27 cellular contexts compared by ENCODE assay signal in genomic region chr5:79075646-79076426, GRCh38. TPM values are rescaled to one million over a fixed set of nuclear protein-coding genes. Genes with fewer than 3 reads are reported as not detected.
DNase-seq lines count a peak whose midpoint lies in the region; ATAC-seq and TF ChIP-seq lines count a peak whose summit lies in the region.
"Had no signal": no experiment of that assay in that cellular context is flagged by ENCODE, and none has a peak within 500 bp of the region (broad histone marks: within the 10 kb centered on the region; RNA-seq: fewer than 3 reads in every experiment).

No MANE protein-coding gene starts in this region.

- DNase-seq in GM12864 (ENCODE audit: low read depth) (no peak), NCI-H446 treated with DMSO at 0.1 percent for 48 hours (lab: John Stamatoyannopoulos, UW) (peak; percentile 57), epithelial cell of proximal tubule (ENCODE audit: low read depth) (no peak), right lobe of liver (peak; percentile 33 to 77 (median 65)), NCI-H1105 treated with DMSO at 0.1 percent for 48 hours (lab: John Stamatoyannopoulos, UW) (no peak), left colon (no peak), NCI-H1417 treated with DMSO at 0.1 percent for 48 hours (lab: John Stamatoyannopoulos, UW) (no peak)
- DNase-seq: activated CD4-positive, alpha-beta T cell treated with anti-CD3 and anti-CD28 coated beads, Interleukin-2, amount 50 U/mL, for 48 hours; activated effector memory CD4-positive, alpha-beta T cell treated with anti-CD3 and anti-CD28 coated beads, Interleukin-2, amount 50 U/mL, for 16 hours; CD4-positive, alpha-beta T cell; HCEC 1CT; hypothalamus; naive thymus-derived CD8-positive, alpha-beta T cell; NCI-H1417; NCI-H2171; NCI-H748 treated with DMSO at 0.1 percent for 48 hours; pancreas; stimulated activated CD4-positive, alpha-beta T cell treated with anti-CD3 and anti-CD28 coated beads, Interleukin-4, amount 100 ng/mL, for 4 hours; stomach; T-helper 17 cell; transverse colon had no signal

- H3K27me3 ChIP-seq in right lobe of liver = no peaks in the 10 kb centered on the region
- H3K27me3 ChIP-seq: breast epithelium, pancreas, stomach, transverse colon had no signal

- H3K4me1 ChIP-seq in right lobe of liver = peaks cover 0 to 89% (median 35%) of the 10 kb centered on the region in 4 donors
- H3K4me1 ChIP-seq: breast epithelium, pancreas, transverse colon had no signal

- intact Hi-C loops in right lobe of liver (cut with DNase I) = no loop called here
- intact Hi-C loops in left colon (cut with DNase I, micrococcal nuclease) = no loop called here

- ATAC-seq in right lobe of liver = peak; percentile 60 to 76 (median 67)
- no peak for ATAC-seq in left colon
- no peak for ATAC-seq in HG02610 (IDR thresholded peaks at IDR 0.05; ENCODE audit: unreplicated experiment)
- ATAC-seq: naive thymus-derived CD8-positive, alpha-beta T cell; Panc1; pancreas; T-helper 17 cell had no signal

- 21% methylated on average over 9 of the region's 11 CpGs for WGBS in right lobe of liver (ENCODE audit: insufficient coverage, low coverage, low lambda C conversion rate, missing lambda C conversion rate)

- TF ChIP-seq CTCF in GM12864 (IDR thresholded peaks at IDR 0.05; ENCODE audit: low read depth, low read length, missing control alignments) (peak; percentile 26), epithelial cell of proximal tubule (conservative IDR thresholded peaks at IDR 0.05; ENCODE audit: low read depth, low read length) (peak; percentile 37), right lobe of liver (IDR thresholded peaks at IDR 0.05) (no peak)

- peaks cover 0 to 18% (median 1%) of the 10 kb centered on the region in 4 donors for H3K36me3 ChIP-seq in right lobe of liver
- H3K36me3 ChIP-seq: breast epithelium, pancreas, transverse colon had no signal

- TF ChIP-seq POLR2A in right lobe of liver (IDR thresholded peaks at IDR 0.05) = no peak

- H3K27ac ChIP-seq in right lobe of liver = peak overlapping the region; percentile 39 to 96 (median 75)
- H3K27ac ChIP-seq: pancreas, VCaP had no signal

- no peak overlapping the region for H3K4me3 ChIP-seq in GM12864 (ENCODE audit: low read depth, low read length)
- no peak overlapping the region for H3K4me3 ChIP-seq in epithelial cell of proximal tubule (ENCODE audit: low read depth, low read length)
- H3K4me3 ChIP-seq in right lobe of liver = peak overlapping the region in 1 of 3 donors; percentile 2
- H3K4me3 ChIP-seq: breast epithelium, pancreas, stomach, transverse colon had no signal

- no peaks in the 10 kb centered on the region for H3K9me3 ChIP-seq in right lobe of liver
- H3K9me3 ChIP-seq: pancreas, transverse colon had no signal

RNA-seq across cellular contexts. Expression of gene BHMT2, which starts 6.3 kb away (rescaled TPM):
- total RNA-seq in epithelial cell of proximal tubule (2.9 and 3.8 TPM in 2 replicates), right lobe of liver (100 to 1,000 TPM; 206 to 392 (median 280) TPM), left colon (1 to 10 TPM in 1 of 2 donors, under 1 TPM in 1; 0.98 to 1.6 TPM)
- total RNA-seq: CD4-positive, alpha-beta T cell; naive thymus-derived CD8-positive, alpha-beta T cell; SK-MEL-5; T-helper 17 cell had no signal

RNA-seq across cellular contexts. Expression of gene DMGDH, which starts 6.4 kb away (rescaled TPM):
- total RNA-seq in epithelial cell of proximal tubule (0.80 and 1.9 TPM in 2 replicates), right lobe of liver (100 to 1,000 TPM in 2 of 6 experiments, 10 to 100 TPM in 4; 55.7 to 128 (median 83.5) TPM), left colon (under 1 TPM; 0.95 TPM)
- total RNA-seq: SK-MEL-5 had no signal

RNA-seq across cellular contexts. Expression of gene BHMT, which starts 35.8 kb away (rescaled TPM):
- total RNA-seq in epithelial cell of proximal tubule (1.2 and 1.4 TPM in 2 replicates), right lobe of liver (100 to 1,000 TPM; 105 to 899 (median 225) TPM), left colon (under 1 TPM in 1 of 2 donors, not detected in 1; 0.28 TPM)
- total RNA-seq: CD4-positive, alpha-beta T cell; dermis blood vessel endothelial cell; naive thymus-derived CD8-positive, alpha-beta T cell; SK-MEL-5; T-helper 17 cell; transverse colon had no signal

Comparison
In these comparisons a context has a peak if more than half of its experiments do, and no peak if none do; other contexts are left out.
1. DNase-seq: peak in NCI-H446 treated with DMSO at 0.1 percent for 48 hours (single experiment) and right lobe of liver (3 of 3); none in GM12864 (single experiment), epithelial cell of proximal tubule (single experiment), NCI-H1105 treated with DMSO at 0.1 percent for 48 hours (single experiment), left colon (0 of 2) and NCI-H1417 treated with DMSO at 0.1 percent for 48 hours (single experiment).
2. CTCF ChIP-seq: peak in GM12864 (single experiment) and epithelial cell of proximal tubule (single experiment); none in right lobe of liver (0 of 4).
3. ATAC-seq: peak in right lobe of liver (4 of 4); none in left colon (single experiment) and HG02610 (single experiment).
4. RNA of gene BHMT2, which starts 6.3 kb away (total RNA-seq): 206 to 392 TPM in right lobe of liver; 2.9 to 3.8 TPM in epithelial cell of proximal tubule and 0.98 to 1.6 TPM in left colon; every median in the first group is over 10 times any median in the second.
5. RNA of gene DMGDH, which starts 6.4 kb away (total RNA-seq): 55.7 to 128 TPM in right lobe of liver; 0.80 to 1.9 TPM in epithelial cell of proximal tubule and 0.95 TPM in left colon; every median in the first group is over 10 times any median in the second.
6. RNA of gene BHMT, which starts 35.8 kb away (total RNA-seq): 105 to 899 TPM in right lobe of liver; 1.2 to 1.4 TPM in epithelial cell of proximal tubule and 0.28 TPM in left colon; every median in the first group is over 10 times any median in the second.